ENCODE assay signal across 1 cellular context in the genomic region with DNA sequence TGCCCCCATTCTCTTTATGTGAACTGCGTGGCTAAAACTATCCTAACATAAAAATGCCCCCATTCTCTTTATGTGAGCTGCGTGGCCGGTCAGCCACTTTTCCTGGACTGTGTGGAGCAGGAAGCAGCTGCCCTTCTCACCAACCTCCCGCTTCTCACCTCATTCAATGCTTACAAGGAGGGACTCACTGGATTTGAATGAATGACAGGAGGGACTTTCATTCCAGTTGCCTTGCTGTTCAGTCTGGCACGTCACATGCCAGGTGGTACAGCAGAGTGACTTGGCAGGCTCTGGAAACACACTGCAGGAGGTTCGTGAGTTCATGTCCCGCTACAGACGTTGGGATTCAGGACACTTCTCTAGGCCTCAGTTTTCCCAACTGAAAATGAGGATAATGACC.
TF ChIP-seq lines count a peak whose summit lies in the region.

No MANE protein-coding gene starts in this region.

TF ChIP-seq in IMR-90, 13 proteins besides CTCF, POLR2A, EP300 and RAD21 (continued from another document):
- TF ChIP-seq RFX5 (IDR thresholded peaks at IDR 0.05; ENCODE audit: low read depth, low read length): no peak
- TF ChIP-seq RCOR1 (IDR thresholded peaks at IDR 0.05; ENCODE audit: insufficient replicate concordance, low read length): no peak
TF ChIP-seq in IMR-90: peak in this region for 0.
